In the genomic region with DNA sequence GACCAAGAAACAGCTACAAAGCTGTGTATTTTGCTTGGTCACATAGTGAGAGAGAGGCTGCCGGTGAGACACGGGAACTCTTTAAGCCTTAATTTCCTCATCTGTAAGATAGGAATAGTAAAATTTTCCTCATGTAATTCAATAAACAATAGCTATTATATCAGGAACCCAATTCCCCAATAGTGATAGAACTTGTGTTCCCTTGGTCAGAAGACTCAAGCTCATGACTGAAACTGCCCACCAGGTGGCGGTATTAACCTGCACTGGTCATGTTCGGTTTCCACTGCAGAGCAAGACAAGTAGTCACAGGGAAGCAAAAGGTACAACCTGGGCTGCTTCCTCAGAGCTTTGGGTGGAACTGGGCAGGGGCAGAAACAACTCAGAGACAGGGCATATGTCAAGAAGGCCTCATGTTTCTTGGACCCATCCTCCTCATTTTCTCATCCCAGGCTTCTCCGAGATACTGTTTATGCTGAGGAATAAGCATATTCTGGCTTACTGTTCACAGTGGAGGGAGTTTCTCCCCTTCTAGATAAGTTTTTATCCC, we compare ENCODE assay signal across 1 cellular context.
TF ChIP-seq lines count a peak whose summit lies in the region.

No MANE protein-coding gene starts in this region.

TF ChIP-seq in HepG2, 621 proteins besides CTCF, POLR2A, EP300 and RAD21 (continued from another document and continues in another):
- TF ChIP-seq, protein P1, sequence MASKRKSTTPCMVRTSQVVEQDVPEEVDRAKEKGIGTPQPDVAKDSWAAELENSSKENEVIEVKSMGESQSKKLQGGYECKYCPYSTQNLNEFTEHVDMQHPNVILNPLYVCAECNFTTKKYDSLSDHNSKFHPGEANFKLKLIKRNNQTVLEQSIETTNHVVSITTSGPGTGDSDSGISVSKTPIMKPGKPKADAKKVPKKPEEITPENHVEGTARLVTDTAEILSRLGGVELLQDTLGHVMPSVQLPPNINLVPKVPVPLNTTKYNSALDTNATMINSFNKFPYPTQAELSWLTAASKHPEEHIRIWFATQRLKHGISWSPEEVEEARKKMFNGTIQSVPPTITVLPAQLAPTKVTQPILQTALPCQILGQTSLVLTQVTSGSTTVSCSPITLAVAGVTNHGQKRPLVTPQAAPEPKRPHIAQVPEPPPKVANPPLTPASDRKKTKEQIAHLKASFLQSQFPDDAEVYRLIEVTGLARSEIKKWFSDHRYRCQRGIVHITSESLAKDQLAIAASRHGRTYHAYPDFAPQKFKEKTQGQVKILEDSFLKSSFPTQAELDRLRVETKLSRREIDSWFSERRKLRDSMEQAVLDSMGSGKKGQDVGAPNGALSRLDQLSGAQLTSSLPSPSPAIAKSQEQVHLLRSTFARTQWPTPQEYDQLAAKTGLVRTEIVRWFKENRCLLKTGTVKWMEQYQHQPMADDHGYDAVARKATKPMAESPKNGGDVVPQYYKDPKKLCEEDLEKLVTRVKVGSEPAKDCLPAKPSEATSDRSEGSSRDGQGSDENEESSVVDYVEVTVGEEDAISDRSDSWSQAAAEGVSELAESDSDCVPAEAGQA (IDR thresholded peaks at IDR 0.05; ENCODE audit: low read depth): no peak
- TF ChIP-seq, protein P1 (CRISPR knock-in tag; IDR thresholded peaks at IDR 0.05; ENCODE audit: borderline replicate concordance): no peak
- TF ChIP-seq XRCC5 (optimal IDR thresholded peaks at IDR 0.05; ENCODE audit: low read length) (peak; percentile 89), NCOA2 (CRISPR knock-in tag; IDR thresholded peaks at IDR 0.05) (peak; percentile 55; the same call in 1 of the 2 replicates), NONO (IDR thresholded peaks at IDR 0.05) (no peak), NONO (CRISPR knock-in tag; conservative IDR thresholded peaks at IDR 0.05) (no peak), NKX3-1 (CRISPR knock-in tag; IDR thresholded peaks at IDR 0.05) (no peak), REXO4 (CRISPR knock-in tag; IDR thresholded peaks at IDR 0.05; ENCODE audit: borderline replicate concordance) (no peak), TBL1XR1 (IDR thresholded peaks at IDR 0.05; ENCODE audit: borderline replicate concordance, low read length, partially characterized antibody) (peak; percentile 27), GFI1 (CRISPR knock-in tag; IDR thresholded peaks at IDR 0.05; ENCODE audit: borderline replicate concordance) (no peak), TAF15 (IDR thresholded peaks at IDR 0.05; ENCODE audit: low read depth, low read length, poor library complexity, severe bottlenecking) (no peak), KLF6 (CRISPR knock-in tag; IDR thresholded peaks at IDR 0.05) (no peak; the same call in 1 of the 2 replicates), ZNF260 (CRISPR knock-in tag; IDR thresholded peaks at IDR 0.05; ENCODE audit: borderline replicate concordance, low read depth) (no peak), ZNF772 (CRISPR knock-in tag; IDR thresholded peaks at IDR 0.05) (peak; percentile 49; the same call in 1 of the 2 replicates), DNMT3B (CRISPR knock-in tag; conservative IDR thresholded peaks at IDR 0.05) (peak; percentile 91), ZNF879 (CRISPR knock-in tag; IDR thresholded peaks at IDR 0.05) (no peak), CAMTA2 (CRISPR knock-in tag; IDR thresholded peaks at IDR 0.05; ENCODE audit: borderline replicate concordance) (no peak), NFYB (CRISPR knock-in tag; IDR thresholded peaks at IDR 0.05) (0 out of 2 replicates have a peak, but pooled peaks have one; percentile 28), ZBTB7A (CRISPR knock-in tag; IDR thresholded peaks at IDR 0.05) (no peak), ZNF619 (CRISPR knock-in tag; IDR thresholded peaks at IDR 0.05) (peak; percentile 44; the same call in 1 of the 2 replicates)
- TF ChIP-seq, protein P2, sequence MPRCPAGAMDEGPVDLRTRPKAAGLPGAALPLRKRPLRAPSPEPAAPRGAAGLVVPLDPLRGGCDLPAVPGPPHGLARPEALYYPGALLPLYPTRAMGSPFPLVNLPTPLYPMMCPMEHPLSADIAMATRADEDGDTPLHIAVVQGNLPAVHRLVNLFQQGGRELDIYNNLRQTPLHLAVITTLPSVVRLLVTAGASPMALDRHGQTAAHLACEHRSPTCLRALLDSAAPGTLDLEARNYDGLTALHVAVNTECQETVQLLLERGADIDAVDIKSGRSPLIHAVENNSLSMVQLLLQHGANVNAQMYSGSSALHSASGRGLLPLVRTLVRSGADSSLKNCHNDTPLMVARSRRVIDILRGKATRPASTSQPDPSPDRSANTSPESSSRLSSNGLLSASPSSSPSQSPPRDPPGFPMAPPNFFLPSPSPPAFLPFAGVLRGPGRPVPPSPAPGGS (CRISPR knock-in tag; IDR thresholded peaks at IDR 0.05): 0 out of 2 replicates have a peak, but pooled peaks have one; percentile 76
- TF ChIP-seq, protein P3, sequence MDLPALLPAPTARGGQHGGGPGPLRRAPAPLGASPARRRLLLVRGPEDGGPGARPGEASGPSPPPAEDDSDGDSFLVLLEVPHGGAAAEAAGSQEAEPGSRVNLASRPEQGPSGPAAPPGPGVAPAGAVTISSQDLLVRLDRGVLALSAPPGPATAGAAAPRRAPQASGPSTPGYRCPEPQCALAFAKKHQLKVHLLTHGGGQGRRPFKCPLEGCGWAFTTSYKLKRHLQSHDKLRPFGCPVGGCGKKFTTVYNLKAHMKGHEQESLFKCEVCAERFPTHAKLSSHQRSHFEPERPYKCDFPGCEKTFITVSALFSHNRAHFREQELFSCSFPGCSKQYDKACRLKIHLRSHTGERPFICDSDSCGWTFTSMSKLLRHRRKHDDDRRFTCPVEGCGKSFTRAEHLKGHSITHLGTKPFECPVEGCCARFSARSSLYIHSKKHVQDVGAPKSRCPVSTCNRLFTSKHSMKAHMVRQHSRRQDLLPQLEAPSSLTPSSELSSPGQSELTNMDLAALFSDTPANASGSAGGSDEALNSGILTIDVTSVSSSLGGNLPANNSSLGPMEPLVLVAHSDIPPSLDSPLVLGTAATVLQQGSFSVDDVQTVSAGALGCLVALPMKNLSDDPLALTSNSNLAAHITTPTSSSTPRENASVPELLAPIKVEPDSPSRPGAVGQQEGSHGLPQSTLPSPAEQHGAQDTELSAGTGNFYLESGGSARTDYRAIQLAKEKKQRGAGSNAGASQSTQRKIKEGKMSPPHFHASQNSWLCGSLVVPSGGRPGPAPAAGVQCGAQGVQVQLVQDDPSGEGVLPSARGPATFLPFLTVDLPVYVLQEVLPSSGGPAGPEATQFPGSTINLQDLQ (CRISPR knock-in tag; IDR thresholded peaks at IDR 0.05): no peak
- TF ChIP-seq, protein P4, sequence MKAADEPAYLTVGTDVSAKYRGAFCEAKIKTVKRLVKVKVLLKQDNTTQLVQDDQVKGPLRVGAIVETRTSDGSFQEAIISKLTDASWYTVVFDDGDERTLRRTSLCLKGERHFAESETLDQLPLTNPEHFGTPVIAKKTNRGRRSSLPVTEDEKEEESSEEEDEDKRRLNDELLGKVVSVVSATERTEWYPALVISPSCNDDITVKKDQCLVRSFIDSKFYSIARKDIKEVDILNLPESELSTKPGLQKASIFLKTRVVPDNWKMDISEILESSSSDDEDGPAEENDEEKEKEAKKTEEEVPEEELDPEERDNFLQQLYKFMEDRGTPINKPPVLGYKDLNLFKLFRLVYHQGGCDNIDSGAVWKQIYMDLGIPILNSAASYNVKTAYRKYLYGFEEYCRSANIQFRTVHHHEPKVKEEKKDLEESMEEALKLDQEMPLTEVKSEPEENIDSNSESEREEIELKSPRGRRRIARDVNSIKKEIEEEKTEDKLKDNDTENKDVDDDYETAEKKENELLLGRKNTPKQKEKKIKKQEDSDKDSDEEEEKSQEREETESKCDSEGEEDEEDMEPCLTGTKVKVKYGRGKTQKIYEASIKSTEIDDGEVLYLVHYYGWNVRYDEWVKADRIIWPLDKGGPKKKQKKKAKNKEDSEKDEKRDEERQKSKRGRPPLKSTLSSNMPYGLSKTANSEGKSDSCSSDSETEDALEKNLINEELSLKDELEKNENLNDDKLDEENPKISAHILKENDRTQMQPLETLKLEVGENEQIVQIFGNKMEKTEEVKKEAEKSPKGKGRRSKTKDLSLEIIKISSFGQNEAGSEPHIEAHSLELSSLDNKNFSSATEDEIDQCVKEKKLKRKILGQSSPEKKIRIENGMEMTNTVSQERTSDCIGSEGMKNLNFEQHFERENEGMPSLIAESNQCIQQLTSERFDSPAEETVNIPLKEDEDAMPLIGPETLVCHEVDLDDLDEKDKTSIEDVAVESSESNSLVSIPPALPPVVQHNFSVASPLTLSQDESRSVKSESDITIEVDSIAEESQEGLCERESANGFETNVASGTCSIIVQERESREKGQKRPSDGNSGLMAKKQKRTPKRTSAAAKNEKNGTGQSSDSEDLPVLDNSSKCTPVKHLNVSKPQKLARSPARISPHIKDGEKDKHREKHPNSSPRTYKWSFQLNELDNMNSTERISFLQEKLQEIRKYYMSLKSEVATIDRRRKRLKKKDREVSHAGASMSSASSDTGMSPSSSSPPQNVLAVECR (CRISPR knock-in tag; IDR thresholded peaks at IDR 0.05; ENCODE audit: borderline replicate concordance): no peak
- TF ChIP-seq, protein P5, sequence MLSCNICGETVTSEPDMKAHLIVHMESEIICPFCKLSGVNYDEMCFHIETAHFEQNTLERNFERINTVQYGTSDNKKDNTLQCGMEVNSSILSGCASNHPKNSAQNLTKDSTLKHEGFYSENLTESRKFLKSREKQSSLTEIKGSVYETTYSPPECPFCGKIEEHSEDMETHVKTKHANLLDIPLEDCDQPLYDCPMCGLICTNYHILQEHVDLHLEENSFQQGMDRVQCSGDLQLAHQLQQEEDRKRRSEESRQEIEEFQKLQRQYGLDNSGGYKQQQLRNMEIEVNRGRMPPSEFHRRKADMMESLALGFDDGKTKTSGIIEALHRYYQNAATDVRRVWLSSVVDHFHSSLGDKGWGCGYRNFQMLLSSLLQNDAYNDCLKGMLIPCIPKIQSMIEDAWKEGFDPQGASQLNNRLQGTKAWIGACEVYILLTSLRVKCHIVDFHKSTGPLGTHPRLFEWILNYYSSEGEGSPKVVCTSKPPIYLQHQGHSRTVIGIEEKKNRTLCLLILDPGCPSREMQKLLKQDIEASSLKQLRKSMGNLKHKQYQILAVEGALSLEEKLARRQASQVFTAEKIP (CRISPR knock-in tag; IDR thresholded peaks at IDR 0.05; ENCODE audit: borderline replicate concordance): no peak
- TF ChIP-seq, protein P6, sequence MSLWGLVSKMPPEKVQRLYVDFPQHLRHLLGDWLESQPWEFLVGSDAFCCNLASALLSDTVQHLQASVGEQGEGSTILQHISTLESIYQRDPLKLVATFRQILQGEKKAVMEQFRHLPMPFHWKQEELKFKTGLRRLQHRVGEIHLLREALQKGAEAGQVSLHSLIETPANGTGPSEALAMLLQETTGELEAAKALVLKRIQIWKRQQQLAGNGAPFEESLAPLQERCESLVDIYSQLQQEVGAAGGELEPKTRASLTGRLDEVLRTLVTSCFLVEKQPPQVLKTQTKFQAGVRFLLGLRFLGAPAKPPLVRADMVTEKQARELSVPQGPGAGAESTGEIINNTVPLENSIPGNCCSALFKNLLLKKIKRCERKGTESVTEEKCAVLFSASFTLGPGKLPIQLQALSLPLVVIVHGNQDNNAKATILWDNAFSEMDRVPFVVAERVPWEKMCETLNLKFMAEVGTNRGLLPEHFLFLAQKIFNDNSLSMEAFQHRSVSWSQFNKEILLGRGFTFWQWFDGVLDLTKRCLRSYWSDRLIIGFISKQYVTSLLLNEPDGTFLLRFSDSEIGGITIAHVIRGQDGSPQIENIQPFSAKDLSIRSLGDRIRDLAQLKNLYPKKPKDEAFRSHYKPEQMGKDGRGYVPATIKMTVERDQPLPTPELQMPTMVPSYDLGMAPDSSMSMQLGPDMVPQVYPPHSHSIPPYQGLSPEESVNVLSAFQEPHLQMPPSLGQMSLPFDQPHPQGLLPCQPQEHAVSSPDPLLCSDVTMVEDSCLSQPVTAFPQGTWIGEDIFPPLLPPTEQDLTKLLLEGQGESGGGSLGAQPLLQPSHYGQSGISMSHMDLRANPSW (CRISPR knock-in tag; IDR thresholded peaks at IDR 0.05; ENCODE audit: borderline replicate concordance): no peak
- TF ChIP-seq, protein P7, sequence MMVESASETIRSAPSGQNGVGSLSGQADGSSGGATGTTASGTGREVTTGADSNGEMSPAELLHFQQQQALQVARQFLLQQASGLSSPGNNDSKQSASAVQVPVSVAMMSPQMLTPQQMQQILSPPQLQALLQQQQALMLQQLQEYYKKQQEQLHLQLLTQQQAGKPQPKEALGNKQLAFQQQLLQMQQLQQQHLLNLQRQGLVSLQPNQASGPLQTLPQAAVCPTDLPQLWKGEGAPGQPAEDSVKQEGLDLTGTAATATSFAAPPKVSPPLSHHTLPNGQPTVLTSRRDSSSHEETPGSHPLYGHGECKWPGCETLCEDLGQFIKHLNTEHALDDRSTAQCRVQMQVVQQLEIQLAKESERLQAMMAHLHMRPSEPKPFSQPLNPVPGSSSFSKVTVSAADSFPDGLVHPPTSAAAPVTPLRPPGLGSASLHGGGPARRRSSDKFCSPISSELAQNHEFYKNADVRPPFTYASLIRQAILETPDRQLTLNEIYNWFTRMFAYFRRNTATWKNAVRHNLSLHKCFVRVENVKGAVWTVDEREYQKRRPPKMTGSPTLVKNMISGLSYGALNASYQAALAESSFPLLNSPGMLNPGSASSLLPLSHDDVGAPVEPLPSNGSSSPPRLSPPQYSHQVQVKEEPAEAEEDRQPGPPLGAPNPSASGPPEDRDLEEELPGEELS (CRISPR knock-in tag; IDR thresholded peaks at IDR 0.05): no peak
